16 cellular contexts compared by ENCODE assay signal in the genomic region with DNA sequence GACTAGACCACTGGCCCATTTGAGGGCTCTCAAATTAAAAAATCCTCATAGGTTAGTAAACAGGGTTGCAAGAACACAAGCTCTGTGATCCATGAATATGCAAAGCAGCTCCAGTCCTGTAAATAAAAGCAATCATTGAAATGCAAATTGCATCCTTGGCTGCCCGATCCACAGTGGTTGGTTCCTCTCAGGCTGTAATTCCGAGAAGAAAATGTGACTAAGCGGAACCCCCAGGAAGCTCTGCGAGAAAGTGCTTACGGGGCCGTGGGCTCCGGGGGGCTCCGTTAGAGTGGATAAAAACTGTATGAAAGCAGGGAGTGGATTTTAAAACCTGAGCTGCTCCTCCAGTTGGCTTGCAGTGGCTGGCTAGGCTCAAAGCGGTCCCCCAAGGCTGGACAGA. TPM values are rescaled to one million over a fixed set of nuclear protein-coding genes. Genes with fewer than 3 reads are reported as not detected.
DNase-seq lines count a peak whose midpoint lies in the region; ATAC-seq and TF ChIP-seq lines count a peak whose summit lies in the region.
"Had no signal": no experiment of that assay in that cellular context is flagged by ENCODE, and none has a peak within 500 bp of the region (broad histone marks: within the 10 kb centered on the region; RNA-seq: fewer than 3 reads in every experiment).

No MANE protein-coding gene starts in this region.

- no peak for DNase-seq in right atrium auricular region (ENCODE audit: low spot score)
- no peak for DNase-seq in Right ventricle myocardium superior
- peak; percentile 45 to 77 for DNase-seq in hippocampal formation (lab: John Stamatoyannopoulos, UW)
- DNase-seq in nucleus accumbens (lab: John Stamatoyannopoulos, UW): peak in 38 of 56 donors; percentile 28 to 82 (median 52)
- no peak for DNase-seq in NCI-H226
- no peak for DNase-seq in stimulated activated CD4-positive, alpha-beta T cell treated with anti-CD3 and anti-CD28 coated beads, Interleukin-1b, Interleukin-23, amount 100 ng/mL, for 48 hours
- DNase-seq in NCI-H748 (lab: John Stamatoyannopoulos, UW; ENCODE audit: unreplicated experiment): no peak
- DNase-seq in NK-92 (lab: John Stamatoyannopoulos, UW; ENCODE audit: unreplicated experiment): no peak
- DNase-seq: ACHN; activated CD8-positive, alpha-beta memory T cell treated with anti-CD3 and anti-CD28 coated beads, Interleukin-2, amount 10 ng/mL, durations not matched to agents 7 days and 5 days; activated naive CD8-positive, alpha-beta T cell treated with anti-CD3 and anti-CD28 coated beads, Interleukin-2, amount 10 ng/mL, durations not matched to agents 7 days and 5 days; DMS53; ovary; stimulated activated CD4-positive, alpha-beta T cell treated with anti-CD3 and anti-CD28 coated beads, Interleukin-4, amount 100 ng/mL, for 4 hours; T-helper 9 cell had no signal

- intact Hi-C loops in Right ventricle myocardium superior (cut with DNase I): loop anchor here (10.0 kb wide), 2 partner anchors 237 to 817 kb away; a partner anchor contains a TSS

- H3K27me3 ChIP-seq in right atrium auricular region: no peaks in the 10 kb centered on the region
- H3K27me3 ChIP-seq: ovary had no signal

- H3K4me1 ChIP-seq in right atrium auricular region: peaks cover 0 to 61% of the 10 kb centered on the region in 2 donors

- peak overlapping the region; percentile 83 to 90 for H3K27ac ChIP-seq in right atrium auricular region
- H3K27ac ChIP-seq: KMS-11 had no signal

- H3K4me3 ChIP-seq in right atrium auricular region: peak overlapping the region in 1 of 2 donors; percentile 82

- peaks cover 6% of the 10 kb centered on the region for H3K36me3 ChIP-seq in right atrium auricular region
- H3K36me3 ChIP-seq: ovary had no signal

- H3K9me3 ChIP-seq in right atrium auricular region: no peaks in the 10 kb centered on the region
- H3K9me3 ChIP-seq: ovary had no signal

- no peak for TF ChIP-seq CTCF in right atrium auricular region (IDR thresholded peaks at IDR 0.05)

- ATAC-seq in Right ventricle myocardium superior (ENCODE audit: poor library complexity): no peak
- ATAC-seq: activated CD8-positive, alpha-beta memory T cell treated with anti-CD3 and anti-CD28 coated beads, Interleukin-2, amount 10 ng/mL, durations not matched to agents 7 days and 5 days had no signal

RNA-seq across cellular contexts. Expression of a gene that starts 2.5 kb away (rescaled TPM):
- total RNA-seq in right atrium auricular region (10 to 100 TPM; 39.4 to 40.0 TPM), Right ventricle myocardium superior (83.7 TPM)
- total RNA-seq: activated CD8-positive, alpha-beta memory T cell treated with anti-CD3 and anti-CD28 coated beads, Interleukin-2, amount 10 ng/mL, durations not matched to agents 7 days and 5 days had no signal

Comparison
In these comparisons a context has a peak if more than half of its experiments do, and no peak if none do; other contexts are left out.
1. DNase-seq: peak in hippocampal formation (2 of 2) and nucleus accumbens (38 of 56); none in right atrium auricular region (single experiment), Right ventricle myocardium superior (single experiment), NCI-H226 (single experiment), stimulated activated CD4-positive, alpha-beta T cell treated with anti-CD3 and anti-CD28 coated beads, Interleukin-1b, Interleukin-23, amount 100 ng/mL, for 48 hours (single experiment), NCI-H748 (single experiment) and NK-92 (single experiment).